24 cellular contexts compared by ENCODE assay signal in genomic region chr6:160375561-160375949, GRCh38. TPM values are rescaled to one million over a fixed set of nuclear protein-coding genes. Genes with fewer than 3 reads are reported as not detected.
"Had no signal": no experiment of that assay in that cellular context is flagged by ENCODE, and none has a peak within 500 bp of the region (broad histone marks: within the 10 kb centered on the region; RNA-seq: fewer than 3 reads in every experiment).

No MANE protein-coding gene starts in this region.

- H3K27me3 ChIP-seq: ovary, suprapubic skin, transverse colon, uterus had no signal

- H3K9me3 Mint-ChIP-seq: memory B cell; natural killer cell treated with Interleukin-12 subunit alpha and Interleukin-12 subunit beta and Interleukin-15 and Interleukin-18, amount 100 ng/mL, for 72 hours; stimulated activated effector memory CD8-positive, alpha-beta T cell treated with anti-CD3 and anti-CD28 coated beads, Interleukin-12 subunit alpha, Interleukin-12 subunit beta, amount 100 ng/mL, for 72 hours; stimulated activated naive CD8-positive, alpha-beta T cell treated with anti-CD3 and anti-CD28 coated beads, Interleukin-15, Interleukin-2, amounts not matched to agents 100 ng/mL and 50 ng/mL, for 24 hours had no signal

- H3K4me3 Mint-ChIP-seq: memory B cell; naive thymus-derived CD4-positive, alpha-beta T cell; natural killer cell treated with Interleukin-12 subunit alpha and Interleukin-12 subunit beta and Interleukin-15 and Interleukin-18, amount 100 ng/mL, for 72 hours; stimulated activated effector memory CD8-positive, alpha-beta T cell treated with anti-CD3 and anti-CD28 coated beads, Interleukin-12 subunit alpha, Interleukin-12 subunit beta, amount 100 ng/mL, for 72 hours; stimulated activated naive CD8-positive, alpha-beta T cell treated with anti-CD3 and anti-CD28 coated beads, Interleukin-15, Interleukin-2, amounts not matched to agents 100 ng/mL and 50 ng/mL, for 24 hours had no signal

- H3K27ac Mint-ChIP-seq: memory B cell; naive thymus-derived CD4-positive, alpha-beta T cell; natural killer cell treated with Interleukin-12 subunit alpha and Interleukin-12 subunit beta and Interleukin-15 and Interleukin-18, amount 100 ng/mL, for 72 hours; progenitor cell of endocrine pancreas; stimulated activated effector memory CD8-positive, alpha-beta T cell treated with anti-CD3 and anti-CD28 coated beads, Interleukin-12 subunit alpha, Interleukin-12 subunit beta, amount 100 ng/mL, for 72 hours; stimulated activated naive CD8-positive, alpha-beta T cell treated with anti-CD3 and anti-CD28 coated beads, Interleukin-15, Interleukin-2, amounts not matched to agents 100 ng/mL and 50 ng/mL, for 24 hours had no signal

- H3K4me3 ChIP-seq: mucosa of descending colon, ovary, spleen, suprapubic skin, transverse colon, uterus had no signal

- H3K27ac ChIP-seq: ovary, spleen, suprapubic skin, transverse colon, uterus had no signal

- H3K36me3 ChIP-seq: ovary, spleen, suprapubic skin, transverse colon, uterus had no signal

- ATAC-seq: mucosa of descending colon; naive thymus-derived CD4-positive, alpha-beta T cell; natural killer cell treated with Interleukin-12 subunit alpha and Interleukin-12 subunit beta and Interleukin-15 and Interleukin-18, amount 100 ng/mL, for 72 hours; right cardiac atrium; stimulated activated effector memory CD8-positive, alpha-beta T cell treated with anti-CD3 and anti-CD28 coated beads, Interleukin-12 subunit alpha, Interleukin-12 subunit beta, amount 100 ng/mL, for 72 hours had no signal

- H3K4me1 ChIP-seq: spleen, transverse colon had no signal

- H3K36me3 Mint-ChIP-seq: memory B cell; naive thymus-derived CD4-positive, alpha-beta T cell; natural killer cell treated with Interleukin-12 subunit alpha and Interleukin-12 subunit beta and Interleukin-15 and Interleukin-18, amount 100 ng/mL, for 72 hours; stimulated activated effector memory CD8-positive, alpha-beta T cell treated with anti-CD3 and anti-CD28 coated beads, Interleukin-12 subunit alpha, Interleukin-12 subunit beta, amount 100 ng/mL, for 72 hours had no signal

- H3K27me3 Mint-ChIP-seq: progenitor cell of endocrine pancreas had no signal

- DNase-seq: hippocampal formation; kidney glomerular epithelial cell; left cardiac atrium; midbrain; mucosa of descending colon; naive thymus-derived CD4-positive, alpha-beta T cell; ovary; retina; right cardiac atrium; small intestine; spleen; stimulated activated CD4-positive, alpha-beta T cell treated with anti-CD3 and anti-CD28 coated beads, Interleukin-4, amount 100 ng/mL, for 24 hours; stimulated activated naive CD4-positive, alpha-beta T cell; transverse colon; uterus had no signal

- H3K4me1 Mint-ChIP-seq: memory B cell; naive thymus-derived CD4-positive, alpha-beta T cell; stimulated activated effector memory CD8-positive, alpha-beta T cell treated with anti-CD3 and anti-CD28 coated beads, Interleukin-12 subunit alpha, Interleukin-12 subunit beta, amount 100 ng/mL, for 72 hours had no signal

- H3K9me3 ChIP-seq: mucosa of descending colon, ovary, suprapubic skin, transverse colon, uterus had no signal

RNA-seq across cellular contexts. Expression of gene SLC22A3, which starts 27.4 kb away (rescaled TPM):
- total RNA-seq: lung microvascular endothelial cell; myocyte; naive thymus-derived CD4-positive, alpha-beta T cell; natural killer cell treated with Interleukin-12 subunit alpha and Interleukin-12 subunit beta and Interleukin-15 and Interleukin-18, amount 100 ng/mL, for 72 hours had no signal
- polyA plus RNA-seq: naive thymus-derived CD4-positive, alpha-beta T cell; neural cell had no signal
